In genomic region chr6:110723017-110723416, GRCh38 we compare ENCODE assay signal across 37 cellular contexts.
DNase-seq lines count a peak whose midpoint lies in the region; ATAC-seq, FAIRE-seq and TF ChIP-seq lines count a peak whose summit lies in the region.
"Had no signal": no experiment of that assay in that cellular context is flagged by ENCODE, and none has a peak within 500 bp of the region (broad histone marks: within the 10 kb centered on the region; RNA-seq: fewer than 3 reads in every experiment).

No MANE protein-coding gene starts in this region.

- FAIRE-seq in HepG2 (lab: Jason Lieb, UNC), result no peak
- FAIRE-seq in K562 (lab: Jason Lieb, UNC), result peak; percentile 60
- FAIRE-seq: A204.1, A549, D721Med had no signal

- no peak for TF ChIP-seq POLR2A in HepG2 (IDR thresholded peaks at IDR 0.05; ENCODE audit: insufficient read depth in 1 of 2, low read depth in 2 of 2, low read length in 2 of 2)
- TF ChIP-seq POLR2A in right lobe of liver (IDR thresholded peaks at IDR 0.05), result no peak
- no peak for TF ChIP-seq POLR2A in K562 (conservative IDR thresholded peaks at IDR 0.05)

- H3K36me3 Mint-ChIP-seq in GM23338 (ENCODE audit: low read depth) (no peaks in the 10 kb centered on the region), endothelial cell (ENCODE audit: low read depth, unreplicated experiment) (no peaks in the 10 kb centered on the region)

- H4K20me1 ChIP-seq in HepG2 (ENCODE audit: insufficient read depth, low read length) (no peaks in the 10 kb centered on the region), GM23338 (replicated peaks; ENCODE audit: insufficient read depth) (no peaks in the 10 kb centered on the region; the same call in 1 of the 2 replicates), K562 (replicated peaks; ENCODE audit: control insufficient read depth, insufficient read depth, low read length) (no peaks in the 10 kb centered on the region)
- H4K20me1 ChIP-seq: BLaER1 had no signal

- CTCF ChIA-PET in HepG2 (lab: Yijun Ruan, JAX; ENCODE audit: low intra/inter-chr PET ratio, low total read pairs), result no interaction called here
- CTCF ChIA-PET in HEK293T (lab: Yijun Ruan, JAX), result no interaction called here
- CTCF ChIA-PET in K562 (lab: Yijun Ruan, JAX; ENCODE audit: low intra/inter-chr PET ratio), result no interaction called here

- H2AFZ ChIP-seq in HepG2 (ENCODE audit: low read length) (no peak overlapping the region), GM23338 (no peak overlapping the region), K562 (ENCODE audit: low read depth, low read length) (no peak overlapping the region)

- H3K4me1 Mint-ChIP-seq in GM23338 (peaks cover 8% of the 10 kb centered on the region; the same call in 2 of the 3 replicates), endothelial cell (ENCODE audit: unreplicated experiment) (peaks cover 4% of the 10 kb centered on the region)
- H3K4me1 Mint-ChIP-seq: B cell; CD14-positive monocyte; CD4-positive, alpha-beta memory T cell; CD8-positive, alpha-beta memory T cell had no signal

- H3K4me1 ChIP-seq in HepG2 (ENCODE audit: insufficient read depth, low read length) (no peaks in the 10 kb centered on the region), right lobe of liver (no peaks in the 10 kb centered on the region), GM23338 (ENCODE audit: insufficient read depth) (peaks cover 7% of the 10 kb centered on the region; the same call in 1 of the 2 replicates), K562 (replicated peaks in 1 of 2; ENCODE audit: control insufficient read depth in 2 of 2, insufficient read depth in 2 of 2, low read length in 2 of 2) (no peaks in the 10 kb centered on the region)
- H3K4me1 ChIP-seq: A549; BE2C; BLaER1; BLaER1 treated with 17β-estradiol and CSF1 and Interleukin-3, amounts not matched to agents 10 nM and 100 nM; Caco-2 had no signal

- H3K4me3 Mint-ChIP-seq in GM23338 (no peak overlapping the region), endothelial cell (ENCODE audit: unreplicated experiment) (no peak overlapping the region)
- H3K4me3 Mint-ChIP-seq: B cell; CD14-positive monocyte; CD4-positive, alpha-beta memory T cell; CD4-positive, alpha-beta T cell; CD4-positive, CD25-positive, alpha-beta regulatory T cell; CD8-positive, alpha-beta memory T cell; CD8-positive, alpha-beta T cell had no signal

- ATAC-seq in HepG2, result no peak
- ATAC-seq in right lobe of liver, result no peak
- ATAC-seq in GM23338, result no peak
- ATAC-seq in K562, result no peak
- no peak for ATAC-seq in HG02885 (IDR thresholded peaks at IDR 0.05; ENCODE audit: poor library complexity, unreplicated experiment)
- ATAC-seq: A549; CD8-positive, alpha-beta T cell had no signal

- in situ Hi-C loops in HepG2 (cut with HindIII; ENCODE audit: extremely low pct_ligation_motif_present, low pct_unique_long_range_greater_than_20kb), result no loop called here
- in situ Hi-C loops in K562 (cut with MboI), result no loop called here

- H3K27me3 ChIP-seq in HepG2 (ENCODE audit: control insufficient read depth in 1 of 2, insufficient read depth in 2 of 2, low read length in 2 of 2) (no peaks in the 10 kb centered on the region), right lobe of liver (no peaks in the 10 kb centered on the region), GM23338 (ENCODE audit: insufficient read depth) (no peaks in the 10 kb centered on the region), K562 (ENCODE audit: control insufficient read depth in 2 of 2, insufficient read depth in 2 of 2, low read length in 2 of 2) (no peaks in the 10 kb centered on the region)
- H3K27me3 ChIP-seq: BE2C; BLaER1; BLaER1 treated with 17β-estradiol and CSF1 and Interleukin-3, amounts not matched to agents 10 nM and 100 nM had no signal

- H3K9me3 Mint-ChIP-seq in GM23338, result no peaks in the 10 kb centered on the region
- H3K9me3 Mint-ChIP-seq in endothelial cell (ENCODE audit: unreplicated experiment), result peaks cover 3% of the 10 kb centered on the region
- H3K9me3 Mint-ChIP-seq: CD14-positive monocyte; CD4-positive, alpha-beta memory T cell; CD4-positive, alpha-beta T cell; CD4-positive, CD25-positive, alpha-beta regulatory T cell; CD8-positive, alpha-beta memory T cell; CD8-positive, alpha-beta T cell had no signal

- H3K36me3 ChIP-seq in HepG2 (replicated peaks in 1 of 2; ENCODE audit: control insufficient read depth in 1 of 2, insufficient read depth in 2 of 2, low read length in 2 of 2) (peaks cover 2 to 13% of the 10 kb centered on the region in 2 experiments; a peak in 3 of 5 replicates), right lobe of liver (no peaks in the 10 kb centered on the region), GM23338 (ENCODE audit: insufficient read depth) (no peaks in the 10 kb centered on the region), K562 (ENCODE audit: control insufficient read depth, insufficient read depth, low read length) (no peaks in the 10 kb centered on the region)
- H3K36me3 ChIP-seq: BE2C had no signal

- H3K27me3 Mint-ChIP-seq in GM23338 (ENCODE audit: insufficient read depth, low read depth, poor library complexity), result no peaks in the 10 kb centered on the region
- no peaks in the 10 kb centered on the region for H3K27me3 Mint-ChIP-seq in endothelial cell (ENCODE audit: unreplicated experiment)
- H3K27me3 Mint-ChIP-seq: B cell; CD4-positive, alpha-beta memory T cell; CD4-positive, alpha-beta T cell; CD4-positive, CD25-positive, alpha-beta regulatory T cell; CD8-positive, alpha-beta memory T cell had no signal

- H3K9ac ChIP-seq in HepG2 (ENCODE audit: insufficient read depth, low read depth, low read length) (no peak overlapping the region), K562 (ENCODE audit: insufficient read depth in 1 of 2, low read depth in 2 of 2, low read length in 2 of 2) (no peak overlapping the region)
- H3K9ac ChIP-seq: BLaER1; BLaER1 treated with 17β-estradiol and CSF1 and Interleukin-3, amounts not matched to agents 10 nM and 100 nM had no signal

- H3K79me2 ChIP-seq in HepG2 (ENCODE audit: insufficient read depth, low read length), result peaks cover 18% of the 10 kb centered on the region
- H3K79me2 ChIP-seq in GM23338 (replicated peaks; ENCODE audit: insufficient read depth), result no peaks in the 10 kb centered on the region
- H3K79me2 ChIP-seq in K562 (ENCODE audit: control insufficient read depth, insufficient read depth, low read length), result no peaks in the 10 kb centered on the region

- BruUV-seq in HepG2 (replicated peaks; lab: Mats Ljungman, UMichigan) (no TSS peak), K562 (replicated peaks; lab: Mats Ljungman, UMichigan) (no TSS peak)

- TF ChIP-seq RAD21 in HepG2 (CRISPR knock-in tag; IDR thresholded peaks at IDR 0.05) (no peak), K562 (CRISPR knock-in tag; conservative IDR thresholded peaks at IDR 0.05 in 1 of 2, IDR thresholded peaks at IDR 0.05 in 1 of 2) (no peak)

- intact Hi-C loops in HepG2 (cut with micrococcal nuclease; ENCODE audit: unreplicated experiment), result no loop called here
- intact Hi-C loops in right lobe of liver (cut with DNase I), result no loop called here
- intact Hi-C loops in K562 (cut with micrococcal nuclease), result no loop called here

- WGBS in HepG2 (ENCODE audit: low lambda C conversion rate), result 81% methylated on average over 3 of the region's 3 CpGs
- WGBS in right lobe of liver (ENCODE audit: insufficient coverage, low coverage, low lambda C conversion rate, missing lambda C conversion rate), result 81% methylated on average over 3 of the region's 3 CpGs
- 29% methylated on average over 3 of the region's 3 CpGs for WGBS in K562 (ENCODE audit: insufficient coverage, low coverage, missing lambda C conversion rate)

- DNase-seq in HepG2 (ENCODE audit: low spot score), result no peak
- DNase-seq in right lobe of liver, result no peak
- no peak for DNase-seq in GM23338 (ENCODE audit: low spot score)
- no peak for DNase-seq in HEK293T (ENCODE audit: extremely low spot score)
- DNase-seq in K562 (ENCODE audit: extremely low read depth in 1 of 4, low spot score in 3 of 4), result no peak
- DNase-seq in NCI-H510A (lab: John Stamatoyannopoulos, UW), result no peak
- DNase-seq in endothelial cell (ENCODE audit: low spot score), result no peak
- DNase-seq: 8988T; ACHN; AML-193; BE2C; C1 segment of cervical spinal cord; Caco-2; Calu3; CD4-positive, alpha-beta memory T cell; CD4-positive, alpha-beta T cell; CD4-positive, CD25-positive, alpha-beta regulatory T cell; CD8-positive, alpha-beta memory T cell; CD8-positive, alpha-beta T cell; COR-L47; DMS 273 treated with DMSO at 0.1 percent for 48 hours; DMS153; DMS53; DMS79; DMS79 treated with DMSO at 0.1 percent for 48 hours; DND-41; EL had no signal

- TF ChIP-seq CTCF in HepG2 (CRISPR knock-in tag; IDR thresholded peaks at IDR 0.05) (0 out of 2 replicates have a peak, but pooled peaks have one; percentile 12), right lobe of liver (IDR thresholded peaks at IDR 0.05) (no peak), GM23338 (conservative IDR thresholded peaks at IDR 0.05; ENCODE audit: low read depth in 2 of 2) (no peak), K562 (IDR thresholded peaks at IDR 0.05 in 2 of 3, conservative IDR thresholded peaks at IDR 0.05 in 1 of 3; ENCODE audit: insufficient read depth in 2 of 3, low read depth in 1 of 3, low read length in 3 of 3) (no peak), endothelial cell (IDR thresholded peaks at IDR 0.05; ENCODE audit: unreplicated experiment) (no peak)

- H3K9me1 ChIP-seq in K562 (ENCODE audit: control insufficient read depth, insufficient read depth, low read length), result no peaks in the 10 kb centered on the region

- no peak overlapping the region for H3K4me2 ChIP-seq in HepG2 (ENCODE audit: low read depth, low read length)
- H3K4me2 ChIP-seq in GM23338, result no peak overlapping the region
- no peak overlapping the region for H3K4me2 ChIP-seq in K562 (ENCODE audit: insufficient read depth, low read length)
- H3K4me2 ChIP-seq: A549; BLaER1; BLaER1 treated with 17β-estradiol and CSF1 and Interleukin-3, amounts not matched to agents 10 nM and 100 nM had no signal

- H3K27ac Mint-ChIP-seq in GM23338 (0 out of 2 replicates have a peak overlapping the region, but pooled peaks have one; percentile 10), endothelial cell (ENCODE audit: unreplicated experiment) (no peak overlapping the region)
- H3K27ac Mint-ChIP-seq: B cell; CD4-positive, alpha-beta memory T cell; CD4-positive, alpha-beta T cell; CD4-positive, CD25-positive, alpha-beta regulatory T cell; CD8-positive, alpha-beta memory T cell; CD8-positive, alpha-beta T cell had no signal

- H3K27ac ChIP-seq in HepG2 (ENCODE audit: extremely low read length, insufficient read depth, low read length) (no peak overlapping the region), right lobe of liver (no peak overlapping the region), GM23338 (ENCODE audit: low read depth) (no peak overlapping the region), K562 (ENCODE audit: extremely low read depth, low read depth, low read length) (no peak overlapping the region)
- H3K27ac ChIP-seq: 22Rv1; A549; BLaER1; BLaER1 treated with 17β-estradiol and CSF1 and Interleukin-3, amounts not matched to agents 10 nM and 100 nM; C4-2B had no signal

- no peak for TF ChIP-seq EP300 in HepG2 (IDR thresholded peaks at IDR 0.05; ENCODE audit: low read depth in 2 of 2, low read length in 2 of 2)
- TF ChIP-seq EP300 in HepG2 (CRISPR knock-in tag; IDR thresholded peaks at IDR 0.05; ENCODE audit: borderline replicate concordance), result no peak
- TF ChIP-seq EP300 in K562 (IDR thresholded peaks at IDR 0.05; ENCODE audit: low read length), result no peak

- no peaks in the 10 kb centered on the region for H3F3A ChIP-seq in GM23338 (replicated peaks; ENCODE audit: low read depth)

- H3K4me3 ChIP-seq in HepG2 (replicated peaks in 1 of 3; ENCODE audit: insufficient read depth in 1 of 3, low read depth in 2 of 3, low read length in 3 of 3) (no peak overlapping the region), right lobe of liver (no peak overlapping the region), GM23338 (no peak overlapping the region), K562 (no peak overlapping the region)
- H3K4me3 ChIP-seq: A549; BLaER1; BLaER1 treated with 17β-estradiol and CSF1 and Interleukin-3, amounts not matched to agents 10 nM and 100 nM had no signal

- H3K9me2 ChIP-seq in GM23338 (ENCODE audit: insufficient read depth), result no peaks in the 10 kb centered on the region

- POLR2A ChIA-PET in HepG2 (lab: Yijun Ruan, JAX) (no interaction called here), HEK293T (lab: Yijun Ruan, JAX) (no interaction called here), K562 (lab: Yijun Ruan, JAX) (interaction anchor here (0.6 kb wide), 1 partner anchor 224 kb away, joined by 3 read pairs; no protein-coding TSS in a partner anchor)

- H3K9me3 ChIP-seq in HepG2 (ENCODE audit: low read length) (no peaks in the 10 kb centered on the region), right lobe of liver (no peaks in the 10 kb centered on the region), K562 (replicated peaks; ENCODE audit: control insufficient read depth, insufficient read depth, low read depth, low read length) (no peaks in the 10 kb centered on the region)
- H3K9me3 ChIP-seq: A549; BE2C; BLaER1; BLaER1 treated with 17β-estradiol and CSF1 and Interleukin-3, amounts not matched to agents 10 nM and 100 nM; Caco-2 had no signal

Comparison
In these comparisons a context has a peak if more than half of its experiments do, and no peak if none do; other contexts are left out.
1. Of the 241 proteins assayed by ChIP-seq in both HepG2 and K562: peak only in HepG2: CTCF and STAG1; only in K562: none; in both: ZBTB33; in neither: 238.